Comparison of ENCODE assay signal across 1 cellular context in the genomic region with DNA sequence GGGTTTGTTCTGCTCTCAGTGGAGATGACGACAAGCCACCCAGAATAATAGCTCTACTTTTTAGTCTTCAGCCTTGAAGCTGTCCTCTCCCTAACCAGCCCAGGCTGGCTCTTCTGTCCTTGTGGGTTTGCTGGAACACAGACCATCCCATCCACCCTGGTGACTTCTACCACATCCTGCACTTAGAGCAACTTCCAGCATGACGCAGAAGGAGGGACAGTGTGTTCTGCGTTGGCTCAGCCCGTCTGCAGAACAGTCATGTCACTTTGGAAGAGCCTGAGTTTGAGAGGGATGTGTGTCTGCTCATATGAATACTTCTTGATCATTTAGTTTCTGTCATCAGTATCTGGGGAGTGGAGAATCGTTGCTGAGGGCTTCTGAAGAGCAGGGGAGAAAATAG.
TF ChIP-seq lines count a peak whose summit lies in the region.

No MANE protein-coding gene starts in this region.

TF ChIP-seq in H1, 55 proteins besides CTCF, POLR2A, EP300 and RAD21 (continued from another document):
- TF ChIP-seq, protein P1, sequence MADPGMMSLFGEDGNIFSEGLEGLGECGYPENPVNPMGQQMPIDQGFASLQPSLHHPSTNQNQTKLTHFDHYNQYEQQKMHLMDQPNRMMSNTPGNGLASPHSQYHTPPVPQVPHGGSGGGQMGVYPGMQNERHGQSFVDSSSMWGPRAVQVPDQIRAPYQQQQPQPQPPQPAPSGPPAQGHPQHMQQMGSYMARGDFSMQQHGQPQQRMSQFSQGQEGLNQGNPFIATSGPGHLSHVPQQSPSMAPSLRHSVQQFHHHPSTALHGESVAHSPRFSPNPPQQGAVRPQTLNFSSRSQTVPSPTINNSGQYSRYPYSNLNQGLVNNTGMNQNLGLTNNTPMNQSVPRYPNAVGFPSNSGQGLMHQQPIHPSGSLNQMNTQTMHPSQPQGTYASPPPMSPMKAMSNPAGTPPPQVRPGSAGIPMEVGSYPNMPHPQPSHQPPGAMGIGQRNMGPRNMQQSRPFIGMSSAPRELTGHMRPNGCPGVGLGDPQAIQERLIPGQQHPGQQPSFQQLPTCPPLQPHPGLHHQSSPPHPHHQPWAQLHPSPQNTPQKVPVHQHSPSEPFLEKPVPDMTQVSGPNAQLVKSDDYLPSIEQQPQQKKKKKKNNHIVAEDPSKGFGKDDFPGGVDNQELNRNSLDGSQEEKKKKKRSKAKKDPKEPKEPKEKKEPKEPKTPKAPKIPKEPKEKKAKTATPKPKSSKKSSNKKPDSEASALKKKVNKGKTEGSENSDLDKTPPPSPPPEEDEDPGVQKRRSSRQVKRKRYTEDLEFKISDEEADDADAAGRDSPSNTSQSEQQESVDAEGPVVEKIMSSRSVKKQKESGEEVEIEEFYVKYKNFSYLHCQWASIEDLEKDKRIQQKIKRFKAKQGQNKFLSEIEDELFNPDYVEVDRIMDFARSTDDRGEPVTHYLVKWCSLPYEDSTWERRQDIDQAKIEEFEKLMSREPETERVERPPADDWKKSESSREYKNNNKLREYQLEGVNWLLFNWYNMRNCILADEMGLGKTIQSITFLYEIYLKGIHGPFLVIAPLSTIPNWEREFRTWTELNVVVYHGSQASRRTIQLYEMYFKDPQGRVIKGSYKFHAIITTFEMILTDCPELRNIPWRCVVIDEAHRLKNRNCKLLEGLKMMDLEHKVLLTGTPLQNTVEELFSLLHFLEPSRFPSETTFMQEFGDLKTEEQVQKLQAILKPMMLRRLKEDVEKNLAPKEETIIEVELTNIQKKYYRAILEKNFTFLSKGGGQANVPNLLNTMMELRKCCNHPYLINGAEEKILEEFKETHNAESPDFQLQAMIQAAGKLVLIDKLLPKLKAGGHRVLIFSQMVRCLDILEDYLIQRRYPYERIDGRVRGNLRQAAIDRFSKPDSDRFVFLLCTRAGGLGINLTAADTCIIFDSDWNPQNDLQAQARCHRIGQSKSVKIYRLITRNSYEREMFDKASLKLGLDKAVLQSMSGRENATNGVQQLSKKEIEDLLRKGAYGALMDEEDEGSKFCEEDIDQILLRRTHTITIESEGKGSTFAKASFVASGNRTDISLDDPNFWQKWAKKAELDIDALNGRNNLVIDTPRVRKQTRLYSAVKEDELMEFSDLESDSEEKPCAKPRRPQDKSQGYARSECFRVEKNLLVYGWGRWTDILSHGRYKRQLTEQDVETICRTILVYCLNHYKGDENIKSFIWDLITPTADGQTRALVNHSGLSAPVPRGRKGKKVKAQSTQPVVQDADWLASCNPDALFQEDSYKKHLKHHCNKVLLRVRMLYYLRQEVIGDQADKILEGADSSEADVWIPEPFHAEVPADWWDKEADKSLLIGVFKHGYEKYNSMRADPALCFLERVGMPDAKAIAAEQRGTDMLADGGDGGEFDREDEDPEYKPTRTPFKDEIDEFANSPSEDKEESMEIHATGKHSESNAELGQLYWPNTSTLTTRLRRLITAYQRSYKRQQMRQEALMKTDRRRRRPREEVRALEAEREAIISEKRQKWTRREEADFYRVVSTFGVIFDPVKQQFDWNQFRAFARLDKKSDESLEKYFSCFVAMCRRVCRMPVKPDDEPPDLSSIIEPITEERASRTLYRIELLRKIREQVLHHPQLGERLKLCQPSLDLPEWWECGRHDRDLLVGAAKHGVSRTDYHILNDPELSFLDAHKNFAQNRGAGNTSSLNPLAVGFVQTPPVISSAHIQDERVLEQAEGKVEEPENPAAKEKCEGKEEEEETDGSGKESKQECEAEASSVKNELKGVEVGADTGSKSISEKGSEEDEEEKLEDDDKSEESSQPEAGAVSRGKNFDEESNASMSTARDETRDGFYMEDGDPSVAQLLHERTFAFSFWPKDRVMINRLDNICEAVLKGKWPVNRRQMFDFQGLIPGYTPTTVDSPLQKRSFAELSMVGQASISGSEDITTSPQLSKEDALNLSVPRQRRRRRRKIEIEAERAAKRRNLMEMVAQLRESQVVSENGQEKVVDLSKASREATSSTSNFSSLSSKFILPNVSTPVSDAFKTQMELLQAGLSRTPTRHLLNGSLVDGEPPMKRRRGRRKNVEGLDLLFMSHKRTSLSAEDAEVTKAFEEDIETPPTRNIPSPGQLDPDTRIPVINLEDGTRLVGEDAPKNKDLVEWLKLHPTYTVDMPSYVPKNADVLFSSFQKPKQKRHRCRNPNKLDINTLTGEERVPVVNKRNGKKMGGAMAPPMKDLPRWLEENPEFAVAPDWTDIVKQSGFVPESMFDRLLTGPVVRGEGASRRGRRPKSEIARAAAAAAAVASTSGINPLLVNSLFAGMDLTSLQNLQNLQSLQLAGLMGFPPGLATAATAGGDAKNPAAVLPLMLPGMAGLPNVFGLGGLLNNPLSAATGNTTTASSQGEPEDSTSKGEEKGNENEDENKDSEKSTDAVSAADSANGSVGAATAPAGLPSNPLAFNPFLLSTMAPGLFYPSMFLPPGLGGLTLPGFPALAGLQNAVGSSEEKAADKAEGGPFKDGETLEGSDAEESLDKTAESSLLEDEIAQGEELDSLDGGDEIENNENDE (IDR thresholded peaks at IDR 0.05; ENCODE audit: insufficient replicate concordance, low read length) = no peak
- TF ChIP-seq TAF1 (IDR thresholded peaks at IDR 0.05; ENCODE audit: low read depth, low read length) = no peak
- no peak for TF ChIP-seq HDAC2 (IDR thresholded peaks at IDR 0.05; ENCODE audit: borderline replicate concordance in 1 of 2, low read depth in 2 of 2, low read length in 2 of 2)
- no peak for TF ChIP-seq CBX5 (IDR thresholded peaks at IDR 0.05; ENCODE audit: low read depth, low read length)
- TF ChIP-seq ASH2L (IDR thresholded peaks at IDR 0.05; ENCODE audit: low read length) = no peak
- no peak for TF ChIP-seq POLR2AphosphoS5 (IDR thresholded peaks at IDR 0.05; ENCODE audit: low read depth, low read length)
- no peak for TF ChIP-seq KDM4A (IDR thresholded peaks at IDR 0.05; ENCODE audit: low read depth, low read length, severe bottlenecking)
- TF ChIP-seq HDAC6 (IDR thresholded peaks at IDR 0.05; ENCODE audit: low read depth, low read length) = no peak
- TF ChIP-seq KDM5A (IDR thresholded peaks at IDR 0.05; ENCODE audit: low read length) = no peak
- no peak for TF ChIP-seq SP4 (IDR thresholded peaks at IDR 0.05; ENCODE audit: low read length)
